In genomic region chr1:23124259-23125026, GRCh38 we compare ENCODE assay signal across 26 cellular contexts. TPM values are rescaled to one million over a fixed set of nuclear protein-coding genes. Genes with fewer than 3 reads are reported as not detected.
A peak's percentile ranks its signal among the peaks of the same experiment; 100 is the strongest.
DNase-seq lines count a peak whose midpoint lies in the region; ATAC-seq and TF ChIP-seq lines count a peak whose summit lies in the region.
"Had no signal": no experiment of that assay in that cellular context is flagged by ENCODE, and none has a peak within 500 bp of the region (broad histone marks: within the 10 kb centered on the region; RNA-seq: fewer than 3 reads in every experiment).

No MANE protein-coding gene starts in this region.

- peak overlapping the region; percentile 20 to 38 for H3K27ac ChIP-seq in ascending aorta
- H3K27ac ChIP-seq: breast epithelium, KMS-11, lower lobe of right lung, ovary, RWPE1, tibial artery had no signal

- no peak overlapping the region for H3K4me3 ChIP-seq in GM12865 (ENCODE audit: low read depth, low read length)
- no peak overlapping the region for H3K4me3 ChIP-seq in ascending aorta
- H3K4me3 ChIP-seq: breast epithelium, lower lobe of right lung, mucosa of descending colon, ovary, SK-N-MC, tibial artery had no signal

- intact Hi-C loops in ascending aorta (cut with DNase I): no loop called here

- peak overlapping the region; percentile 19 for H3K27ac Mint-ChIP-seq in activated naive CD4-positive, alpha-beta T cell treated with anti-CD3 and anti-CD28 coated beads, Interleukin-2, amount 10 ng/mL, durations not matched to agents 7 days and 5 days
- no peak overlapping the region for H3K27ac Mint-ChIP-seq in stimulated activated effector memory CD8-positive, alpha-beta T cell treated with anti-CD3 and anti-CD28 coated beads, Interleukin-12 subunit alpha, Interleukin-12 subunit beta, amount 100 ng/mL, for 72 hours
- H3K27ac Mint-ChIP-seq: activated CD8-positive, alpha-beta memory T cell treated with anti-CD3 and anti-CD28 coated beads, Interleukin-2, amount 10 ng/mL, durations not matched to agents 7 days and 5 days had no signal

- TF ChIP-seq CTCF in GM12865 (IDR thresholded peaks at IDR 0.05; ENCODE audit: insufficient read depth, low read depth, low read length, missing control alignments) (no peak), ascending aorta (IDR thresholded peaks at IDR 0.05) (no peak)

- no peaks in the 10 kb centered on the region for H3K36me3 ChIP-seq in ascending aorta
- H3K36me3 ChIP-seq: breast epithelium, lower lobe of right lung, ovary, tibial artery had no signal

- H3K4me3 Mint-ChIP-seq in activated naive CD4-positive, alpha-beta T cell treated with anti-CD3 and anti-CD28 coated beads, Interleukin-2, amount 10 ng/mL, durations not matched to agents 7 days and 5 days: no peak overlapping the region
- H3K4me3 Mint-ChIP-seq in stimulated activated effector memory CD8-positive, alpha-beta T cell treated with anti-CD3 and anti-CD28 coated beads, Interleukin-12 subunit alpha, Interleukin-12 subunit beta, amount 100 ng/mL, for 72 hours: no peak overlapping the region
- H3K4me3 Mint-ChIP-seq: activated CD8-positive, alpha-beta memory T cell treated with anti-CD3 and anti-CD28 coated beads, Interleukin-2, amount 10 ng/mL, durations not matched to agents 7 days and 5 days had no signal

- no peaks in the 10 kb centered on the region for H3K9me3 ChIP-seq in ascending aorta
- H3K9me3 ChIP-seq: breast epithelium, lower lobe of right lung, mucosa of descending colon, ovary, tibial artery had no signal

- H3K4me1 ChIP-seq in ascending aorta: peaks cover 2 to 27% of the 10 kb centered on the region in 2 donors

- DNase-seq in activated naive CD4-positive, alpha-beta T cell treated with anti-CD3 and anti-CD28 coated beads, Interleukin-2, amount 10 ng/mL, durations not matched to agents 7 days and 5 days: no peak
- DNase-seq in activated naive CD4-positive, alpha-beta T cell (lab: John Stamatoyannopoulos, UW): no peak
- DNase-seq in GM12865 (ENCODE audit: low read depth): peak; percentile 47
- DNase-seq in ascending aorta (ENCODE audit: low spot score in 2 of 2): no peak
- DNase-seq in stimulated activated effector memory CD8-positive, alpha-beta T cell treated with anti-CD3 and anti-CD28 coated beads, Interleukin-12 subunit alpha, Interleukin-12 subunit beta, amount 100 ng/mL, for 72 hours (ENCODE audit: low spot score in 2 of 2): no peak
- no peak for DNase-seq in NOMO-1 (lab: John Stamatoyannopoulos, UW; ENCODE audit: unreplicated experiment in 2 of 2)
- DNase-seq: activated CD4-positive, alpha-beta T cell treated with anti-CD3 and anti-CD28 coated beads for 48 hours; activated CD8-positive, alpha-beta memory T cell treated with anti-CD3 and anti-CD28 coated beads, Interleukin-2, amount 10 ng/mL, durations not matched to agents 7 days and 5 days; activated effector memory CD4-positive, alpha-beta T cell treated with Interleukin-2 at 50 U/mL for 16 hours; DMS79 treated with DMSO at 0.1 percent for 48 hours; erythroblast; GF-D8; glutamatergic neuron; lower lobe of right lung; NCI-H1417; NCI-H2081 treated with DMSO at 0.1 percent for 48 hours; NCI-H774; ovary; T-helper 2 cell; tibial artery had no signal

- H3K27me3 ChIP-seq in ascending aorta: no peaks in the 10 kb centered on the region
- H3K27me3 ChIP-seq: breast epithelium, ovary, tibial artery had no signal

- peaks cover 37% of the 10 kb centered on the region for H3K4me1 Mint-ChIP-seq in activated naive CD4-positive, alpha-beta T cell treated with anti-CD3 and anti-CD28 coated beads, Interleukin-2, amount 10 ng/mL, durations not matched to agents 7 days and 5 days
- H3K4me1 Mint-ChIP-seq in stimulated activated effector memory CD8-positive, alpha-beta T cell treated with anti-CD3 and anti-CD28 coated beads, Interleukin-12 subunit alpha, Interleukin-12 subunit beta, amount 100 ng/mL, for 72 hours: peaks cover 35% of the 10 kb centered on the region

- no peaks in the 10 kb centered on the region for H3K27me3 Mint-ChIP-seq in activated naive CD4-positive, alpha-beta T cell treated with anti-CD3 and anti-CD28 coated beads, Interleukin-2, amount 10 ng/mL, durations not matched to agents 7 days and 5 days
- H3K27me3 Mint-ChIP-seq: activated CD8-positive, alpha-beta memory T cell treated with anti-CD3 and anti-CD28 coated beads, Interleukin-2, amount 10 ng/mL, durations not matched to agents 7 days and 5 days had no signal

- peaks cover 1% of the 10 kb centered on the region for H3K36me3 Mint-ChIP-seq in activated naive CD4-positive, alpha-beta T cell treated with anti-CD3 and anti-CD28 coated beads, Interleukin-2, amount 10 ng/mL, durations not matched to agents 7 days and 5 days
- no peaks in the 10 kb centered on the region for H3K36me3 Mint-ChIP-seq in stimulated activated effector memory CD8-positive, alpha-beta T cell treated with anti-CD3 and anti-CD28 coated beads, Interleukin-12 subunit alpha, Interleukin-12 subunit beta, amount 100 ng/mL, for 72 hours

- ATAC-seq in stimulated activated effector memory CD8-positive, alpha-beta T cell treated with anti-CD3 and anti-CD28 coated beads, Interleukin-12 subunit alpha, Interleukin-12 subunit beta, amount 100 ng/mL, for 72 hours: peak; percentile 13
- no peak for ATAC-seq in GM21515 (IDR thresholded peaks at IDR 0.05; ENCODE audit: unreplicated experiment)
- ATAC-seq: activated CD8-positive, alpha-beta memory T cell treated with anti-CD3 and anti-CD28 coated beads, Interleukin-2, amount 10 ng/mL, durations not matched to agents 7 days and 5 days; lower lobe of right lung had no signal

- no peaks in the 10 kb centered on the region for H3K9me3 Mint-ChIP-seq in activated naive CD4-positive, alpha-beta T cell treated with anti-CD3 and anti-CD28 coated beads, Interleukin-2, amount 10 ng/mL, durations not matched to agents 7 days and 5 days
- H3K9me3 Mint-ChIP-seq in stimulated activated effector memory CD8-positive, alpha-beta T cell treated with anti-CD3 and anti-CD28 coated beads, Interleukin-12 subunit alpha, Interleukin-12 subunit beta, amount 100 ng/mL, for 72 hours: no peaks in the 10 kb centered on the region

- CTCF ChIA-PET in activated naive CD4-positive, alpha-beta T cell treated with anti-CD3 and anti-CD28 coated beads, Interleukin-2, amount 10 ng/mL, durations not matched to agents 7 days and 5 days (lab: Charles Lee): interaction anchor here (1.1 to 1.8 kb wide), 2 partner anchors 24 to 60 kb away, joined by 5 to 7 read pairs; no protein-coding TSS in a partner anchor

RNA-seq across cellular contexts. Expression of gene LUZP1, which starts 44.2 kb away (rescaled TPM):
- total RNA-seq in ascending aorta: 18.0 TPM
